8 cellular contexts compared by ENCODE assay signal in genomic region chr7:144842377-144842851, GRCh38. TPM values are rescaled to one million over a fixed set of nuclear protein-coding genes. Genes with fewer than 3 reads are reported as not detected.
DNase-seq lines count a peak whose midpoint lies in the region; ATAC-seq and TF ChIP-seq lines count a peak whose summit lies in the region.

No MANE protein-coding gene starts in this region.

- ATAC-seq in HG03103 (IDR thresholded peaks at IDR 0.05; ENCODE audit: low read depth, unreplicated experiment) (peak; percentile 72), T-helper 17 cell (peak; percentile 68), heart left ventricle (peak; percentile 55 to 90 (median 76))
- ATAC-seq in stimulated activated memory B cell treated with anti-CD40 and anti-IgM and Interleukin-4, amounts not matched to agents 10 μg/mL and 1 μg/mL and 100 μg/mL, for 72 hours: peak; percentile 89

- intact Hi-C loops in heart left ventricle (cut with DNase I): loop anchor here in 1 of 10 donors (10.0 kb wide), 1 partner anchor 108 kb away; no protein-coding TSS in a partner anchor

- H3K27me3 Mint-ChIP-seq in T-helper 17 cell: no peaks in the 10 kb centered on the region
- no peaks in the 10 kb centered on the region for H3K27me3 Mint-ChIP-seq in stimulated activated memory B cell treated with anti-CD40 and anti-IgM and Interleukin-4, amounts not matched to agents 10 μg/mL and 1 μg/mL and 100 μg/mL, for 72 hours

- no peak for TF ChIP-seq POLR2A in heart left ventricle (IDR thresholded peaks at IDR 0.05)

- H3K27ac ChIP-seq in heart left ventricle: peak overlapping the region in 10 of 12 donors; percentile 16 to 84 (median 36)

- H3K4me3 Mint-ChIP-seq in T-helper 17 cell: no peak overlapping the region
- peak overlapping the region; percentile 60 for H3K4me3 Mint-ChIP-seq in stimulated activated memory B cell treated with anti-CD40 and anti-IgM and Interleukin-4, amounts not matched to agents 10 μg/mL and 1 μg/mL and 100 μg/mL, for 72 hours

- peaks cover 0 to 14% (median 0%) of the 10 kb centered on the region in 12 donors for H3K4me1 ChIP-seq in heart left ventricle

- no peaks in the 10 kb centered on the region for H3K36me3 Mint-ChIP-seq in T-helper 17 cell (ENCODE audit: low read depth)
- no peaks in the 10 kb centered on the region for H3K36me3 Mint-ChIP-seq in stimulated activated memory B cell treated with anti-CD40 and anti-IgM and Interleukin-4, amounts not matched to agents 10 μg/mL and 1 μg/mL and 100 μg/mL, for 72 hours

- no peaks in the 10 kb centered on the region for H3K36me3 ChIP-seq in heart left ventricle

- DNase-seq in stimulated activated naive CD4-positive, alpha-beta T cell treated with Interleukin-2 at 50 U/mL for 16 hours (lab: John Stamatoyannopoulos, UW): peak; percentile 12
- DNase-seq in stimulated activated naive CD4-positive, alpha-beta T cell (lab: John Stamatoyannopoulos, UW): no peak
- DNase-seq in T-helper 17 cell: no peak
- DNase-seq in heart left ventricle: peak in 4 of 5 donors; percentile 21 to 47 (median 43)
- no peak for DNase-seq in NCI-H2029 treated with DMSO at 0.1 percent for 48 hours (lab: John Stamatoyannopoulos, UW)
- DNase-seq in T1000 (lab: John Stamatoyannopoulos, UW): no peak

- peaks cover 3% of the 10 kb centered on the region for H3K9me3 Mint-ChIP-seq in stimulated activated memory B cell treated with anti-CD40 and anti-IgM and Interleukin-4, amounts not matched to agents 10 μg/mL and 1 μg/mL and 100 μg/mL, for 72 hours

- H3K4me3 ChIP-seq in heart left ventricle: peak overlapping the region in 1 of 12 donors; percentile 24

- H3K4me1 Mint-ChIP-seq in T-helper 17 cell: peaks cover 11% of the 10 kb centered on the region
- H3K4me1 Mint-ChIP-seq in stimulated activated memory B cell treated with anti-CD40 and anti-IgM and Interleukin-4, amounts not matched to agents 10 μg/mL and 1 μg/mL and 100 μg/mL, for 72 hours: peaks cover 13% of the 10 kb centered on the region

- H3K27me3 ChIP-seq in heart left ventricle: no peaks in the 10 kb centered on the region

- peak overlapping the region; percentile 84 for H3K27ac Mint-ChIP-seq in T-helper 17 cell
- peak overlapping the region; percentile 88 for H3K27ac Mint-ChIP-seq in stimulated activated memory B cell treated with anti-CD40 and anti-IgM and Interleukin-4, amounts not matched to agents 10 μg/mL and 1 μg/mL and 100 μg/mL, for 72 hours

- no peak for TF ChIP-seq CTCF in heart left ventricle (IDR thresholded peaks at IDR 0.05)

- no peaks in the 10 kb centered on the region for H3K9me3 ChIP-seq in T-helper 17 cell (ENCODE audit: control insufficient read depth, low read length, poor library complexity, severe bottlenecking)
- H3K9me3 ChIP-seq in heart left ventricle: peaks cover 0 to 7% (median 0%) of the 10 kb centered on the region in 12 donors

- 47 to 56% (median 53%) methylated on average over 6 of the region's 6 CpGs for WGBS in heart left ventricle, 4 donors

RNA-seq across cellular contexts. Expression of gene TPK1, which starts 6.6 kb away (rescaled TPM):
- total RNA-seq in T-helper 17 cell (10 to 100 TPM; 20.3 to 21.7 TPM), heart left ventricle (1 to 10 TPM; 2.0 to 8.2 (median 5.3) TPM)
- 1 to 10 TPM; 3.2 to 4.4 TPM for polyA plus RNA-seq in heart left ventricle

Comparison
In these comparisons a context has a peak if more than half of its experiments do, and no peak if none do; other contexts are left out.
1. DNase-seq: peak in stimulated activated naive CD4-positive, alpha-beta T cell treated with Interleukin-2 at 50 U/mL for 16 hours (single experiment) and heart left ventricle (4 of 5); none in stimulated activated naive CD4-positive, alpha-beta T cell (0 of 6), T-helper 17 cell (0 of 3), NCI-H2029 treated with DMSO at 0.1 percent for 48 hours (single experiment) and T1000 (single experiment).
2. Peak in every context shown above with its lines, with median percentiles within 50 percentile points of each other: ATAC-seq.